Comparison of ENCODE assay signal across 19 cellular contexts in the genomic region with DNA sequence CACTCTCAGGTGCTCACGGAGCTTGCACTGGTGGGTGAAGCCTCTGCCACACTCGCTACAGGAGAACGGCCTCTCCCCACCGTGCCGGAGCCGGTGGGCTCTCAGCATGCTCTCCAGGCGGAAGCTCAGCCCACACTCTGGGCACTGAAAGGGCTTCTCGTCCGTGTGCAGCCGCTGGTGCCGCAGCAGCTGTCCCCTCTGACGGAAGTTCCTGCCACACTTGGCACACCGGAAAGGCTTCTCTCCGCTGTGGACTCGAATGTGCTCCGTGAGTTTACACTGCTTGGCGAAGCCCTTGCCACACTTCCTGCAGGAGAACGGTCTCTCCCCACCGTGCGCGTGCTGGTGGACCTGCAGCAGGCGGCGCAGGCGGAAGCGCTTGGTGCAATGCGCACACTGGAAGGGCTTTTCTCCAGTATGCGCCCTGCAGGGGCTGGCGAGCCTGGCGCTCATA. TPM values are rescaled to one million over a fixed set of nuclear protein-coding genes. Genes with fewer than 3 reads are reported as not detected.
DNase-seq lines count a peak whose midpoint lies in the region; ATAC-seq and TF ChIP-seq lines count a peak whose summit lies in the region.
"Had no signal": no experiment of that assay in that cellular context is flagged by ENCODE, and none has a peak within 500 bp of the region (broad histone marks: within the 10 kb centered on the region; RNA-seq: fewer than 3 reads in every experiment).

No MANE protein-coding gene starts in this region.

- H3K27me3 Mint-ChIP-seq in natural killer cell treated with Interleukin-12 subunit alpha and Interleukin-12 subunit beta and Interleukin-15 and Interleukin-18, amount 100 ng/mL, for 72 hours: no peaks in the 10 kb centered on the region
- no peaks in the 10 kb centered on the region for H3K27me3 Mint-ChIP-seq in natural killer cell (ENCODE audit: low read depth in 2 of 2)
- H3K27me3 Mint-ChIP-seq: activated CD4-positive, alpha-beta T cell treated with anti-CD3 and anti-CD28 coated beads, Interleukin-2, amount 10 ng/mL, durations not matched to agents 24 days and 14 days; activated naive CD4-positive, alpha-beta T cell treated with anti-CD3 and anti-CD28 coated beads, Interleukin-2, amount 10 ng/mL, durations not matched to agents 7 days and 5 days; central memory CD8-positive, alpha-beta T cell had no signal

- ATAC-seq in natural killer cell treated with Interleukin-12 subunit alpha and Interleukin-12 subunit beta and Interleukin-15 and Interleukin-18, amount 100 ng/mL, for 72 hours: peak; percentile 9 to 29
- ATAC-seq in natural killer cell (no peak), lower lobe of right lung (peak; percentile 16 to 32)

- no peak overlapping the region for H3K27ac ChIP-seq in lower lobe of right lung
- no peak overlapping the region for H3K27ac ChIP-seq in mammary epithelial cell (ENCODE audit: insufficient read depth, low read depth, low read length)
- H3K27ac ChIP-seq: A549, PC-9, SJSA1 had no signal

- CTCF ChIA-PET in mammary epithelial cell (lab: Charles Lee; ENCODE audit: low non-redundant PET): no interaction called here

- H3K27ac Mint-ChIP-seq in natural killer cell treated with Interleukin-12 subunit alpha and Interleukin-12 subunit beta and Interleukin-15 and Interleukin-18, amount 100 ng/mL, for 72 hours: no peak overlapping the region
- no peak overlapping the region for H3K27ac Mint-ChIP-seq in natural killer cell
- H3K27ac Mint-ChIP-seq: activated naive CD4-positive, alpha-beta T cell treated with anti-CD3 and anti-CD28 coated beads, Interleukin-2, amount 10 ng/mL, durations not matched to agents 7 days and 5 days had no signal

- no peaks in the 10 kb centered on the region for H3K27me3 ChIP-seq in lower lobe of right lung (ENCODE audit: low read depth)
- no peaks in the 10 kb centered on the region for H3K27me3 ChIP-seq in mammary epithelial cell (ENCODE audit: insufficient read depth, low read length)
- H3K27me3 ChIP-seq: SJSA1, tibial nerve had no signal

- BruUV-seq in mammary epithelial cell (replicated peaks; lab: Mats Ljungman, UMichigan): no TSS peak

- no peak overlapping the region for H3K4me2 ChIP-seq in mammary epithelial cell (ENCODE audit: insufficient read depth, low read depth, low read length)
- H3K4me2 ChIP-seq: A549, PC-9, smooth muscle cell had no signal

- dilution Hi-C loops in mammary epithelial cell (cut with HindIII; ENCODE audit: low sequenced_read_pairs): no loop called here

- H3K36me3 Mint-ChIP-seq in natural killer cell treated with Interleukin-12 subunit alpha and Interleukin-12 subunit beta and Interleukin-15 and Interleukin-18, amount 100 ng/mL, for 72 hours: no peaks in the 10 kb centered on the region
- H3K36me3 Mint-ChIP-seq in natural killer cell: no peaks in the 10 kb centered on the region

- H3K4me3 Mint-ChIP-seq in natural killer cell treated with Interleukin-12 subunit alpha and Interleukin-12 subunit beta and Interleukin-15 and Interleukin-18, amount 100 ng/mL, for 72 hours: no peak overlapping the region
- no peak overlapping the region for H3K4me3 Mint-ChIP-seq in natural killer cell
- H3K4me3 Mint-ChIP-seq: activated naive CD4-positive, alpha-beta T cell treated with anti-CD3 and anti-CD28 coated beads, Interleukin-2, amount 10 ng/mL, durations not matched to agents 7 days and 5 days had no signal

- no peaks in the 10 kb centered on the region for H4K20me1 ChIP-seq in mammary epithelial cell (ENCODE audit: insufficient read depth, low read length)

- TF ChIP-seq CTCF in natural killer cell (IDR thresholded peaks at IDR 0.05): no peak
- TF ChIP-seq CTCF in NB4 (IDR thresholded peaks at IDR 0.05; ENCODE audit: low read depth, low read length): no peak
- no peak for TF ChIP-seq CTCF in lower lobe of right lung (IDR thresholded peaks at IDR 0.05)
- TF ChIP-seq CTCF in mammary epithelial cell (conservative IDR thresholded peaks at IDR 0.05 in 1 of 2, IDR thresholded peaks at IDR 0.05 in 1 of 2; ENCODE audit: extremely low read depth in 1 of 2, insufficient read depth in 1 of 2, low read depth in 1 of 2, low read length in 2 of 2): no peak

- H3K36me3 ChIP-seq in lower lobe of right lung (peaks cover 43% of the 10 kb centered on the region), mammary epithelial cell (ENCODE audit: insufficient read depth, low read length) (peaks cover 10% of the 10 kb centered on the region)

- H3K79me2 ChIP-seq in mammary epithelial cell (ENCODE audit: insufficient read depth, low read length): peaks cover 9% of the 10 kb centered on the region

- H3K4me1 ChIP-seq in lower lobe of right lung (no peaks in the 10 kb centered on the region), mammary epithelial cell (ENCODE audit: insufficient read depth, low read length) (peaks cover 14% of the 10 kb centered on the region)
- H3K4me1 ChIP-seq: A549, SJSA1 had no signal

- H3K4me3 ChIP-seq in NB4 (ENCODE audit: low read depth, low read length) (peak overlapping the region; percentile 60), lower lobe of right lung (no peak overlapping the region), mammary epithelial cell (replicated peaks in 1 of 3; ENCODE audit: insufficient read depth in 1 of 3, low read depth in 2 of 3, low read length in 3 of 3) (no peak overlapping the region)
- H3K4me3 ChIP-seq: A549, PC-9, SJSA1, smooth muscle cell, tibial nerve had no signal

- H3K9me3 Mint-ChIP-seq in natural killer cell treated with Interleukin-12 subunit alpha and Interleukin-12 subunit beta and Interleukin-15 and Interleukin-18, amount 100 ng/mL, for 72 hours: no peaks in the 10 kb centered on the region
- no peaks in the 10 kb centered on the region for H3K9me3 Mint-ChIP-seq in natural killer cell
- H3K9me3 Mint-ChIP-seq: activated CD4-positive, alpha-beta T cell treated with anti-CD3 and anti-CD28 coated beads, Interleukin-2, amount 10 ng/mL, durations not matched to agents 24 days and 14 days; activated naive CD4-positive, alpha-beta T cell treated with anti-CD3 and anti-CD28 coated beads, Interleukin-2, amount 10 ng/mL, durations not matched to agents 7 days and 5 days; central memory CD8-positive, alpha-beta T cell had no signal

- in situ Hi-C loops in mammary epithelial cell (cut with MboI; ENCODE audit: low sequenced_read_pairs in 2 of 2): no loop called here

- no peak for DNase-seq in natural killer cell treated with Interleukin-12 subunit alpha and Interleukin-12 subunit beta and Interleukin-15 and Interleukin-18, amount 100 ng/mL, for 72 hours (ENCODE audit: low spot score)
- DNase-seq in natural killer cell (no peak), NB4 (ENCODE audit: low read depth) (peak; percentile 95), lower lobe of right lung (no peak), mammary epithelial cell (no peak), germinal center (ENCODE audit: low spot score) (no peak), H4 (ENCODE audit: low spot score) (no peak)
- no peak for DNase-seq in stimulated activated naive CD4-positive, alpha-beta T cell treated with Interleukin-2 at 50 U/mL for 16 hours (lab: John Stamatoyannopoulos, UW)
- DNase-seq: Calu3, NCI-H1048, NCI-H2029, PC-9 had no signal

- H3K4me1 Mint-ChIP-seq in natural killer cell treated with Interleukin-12 subunit alpha and Interleukin-12 subunit beta and Interleukin-15 and Interleukin-18, amount 100 ng/mL, for 72 hours (ENCODE audit: low read depth in 2 of 2): peaks cover 0 to 4% of the 10 kb centered on the region in 2 donors
- peaks cover 0 to 4% of the 10 kb centered on the region in 2 donors for H3K4me1 Mint-ChIP-seq in natural killer cell
- H3K4me1 Mint-ChIP-seq: central memory CD8-positive, alpha-beta T cell had no signal

- no peak overlapping the region for H3K9ac ChIP-seq in mammary epithelial cell (ENCODE audit: insufficient read depth, low read length)

- WGBS in mammary epithelial cell (ENCODE audit: low coverage, missing lambda C conversion rate): 100% methylated on average over 2 of the region's 29 CpGs

- H3K9me3 ChIP-seq in lower lobe of right lung: no peaks in the 10 kb centered on the region
- no peaks in the 10 kb centered on the region for H3K9me3 ChIP-seq in mammary epithelial cell (replicated peaks; ENCODE audit: insufficient read depth, low read length)
- H3K9me3 ChIP-seq: A549, SJSA1, tibial nerve had no signal

- H2AFZ ChIP-seq in mammary epithelial cell (ENCODE audit: low read depth, low read length): no peak overlapping the region
- H2AFZ ChIP-seq: PC-9 had no signal

- intact Hi-C loops in natural killer cell (cut with micrococcal nuclease) (no loop called here), lower lobe of right lung (cut with DNase I) (no loop called here), mammary epithelial cell (cut with micrococcal nuclease) (no loop called here)

- TF ChIP-seq POLR2A in NB4 (IDR thresholded peaks at IDR 0.05; ENCODE audit: extremely low read depth, insufficient read length): peak; percentile 67

RNA-seq across cellular contexts. Expression of a gene that starts 19.3 kb away (rescaled TPM):
- total RNA-seq in natural killer cell treated with Interleukin-12 subunit alpha and Interleukin-12 subunit beta and Interleukin-15 and Interleukin-18, amount 100 ng/mL, for 72 hours: 10 to 100 TPM in 1 of 2 donors, 1 to 10 TPM in 1; 7.8 to 10.8 TPM
- 1 to 10 TPM; 3.2 to 9.1 (median 4.6) TPM for total RNA-seq in natural killer cell
- total RNA-seq in lower lobe of right lung: 5.4 TPM
- total RNA-seq in mammary epithelial cell: 10 to 100 TPM in 1 of 2 donors, 1 to 10 TPM in 1; 5.3 to 15.7 TPM
- polyA plus RNA-seq in mammary epithelial cell: 3.8 TPM
- 3.3 TPM for polyA minus RNA-seq in mammary epithelial cell
- 1.4 and 3.0 TPM in 2 replicates for total RNA-seq in H4 (2014; rRNA removed; shearing (Covaris generic))

RNA-seq across cellular contexts. Expression of a gene that starts 42.9 kb away (rescaled TPM):
- total RNA-seq in natural killer cell treated with Interleukin-12 subunit alpha and Interleukin-12 subunit beta and Interleukin-15 and Interleukin-18, amount 100 ng/mL, for 72 hours: 100 to 1,000 TPM; 141 to 159 TPM
- total RNA-seq in natural killer cell (10 to 100 TPM; 54.0 to 82.0 (median 62.7) TPM), lower lobe of right lung (123 TPM), mammary epithelial cell (100 to 1,000 TPM; 175 to 189 TPM)
- 194 TPM for polyA plus RNA-seq in mammary epithelial cell
- 145 TPM for polyA minus RNA-seq in mammary epithelial cell
- 307 and 318 TPM in 2 replicates for total RNA-seq in H4 (2014; rRNA removed; shearing (Covaris generic))

RNA-seq across cellular contexts. Expression of a gene that starts 54.9 kb away (rescaled TPM):
- total RNA-seq in natural killer cell treated with Interleukin-12 subunit alpha and Interleukin-12 subunit beta and Interleukin-15 and Interleukin-18, amount 100 ng/mL, for 72 hours: 1 to 10 TPM in 1 of 2 donors, under 1 TPM in 1; 0.39 to 1.4 TPM
- total RNA-seq in natural killer cell: 1 to 10 TPM; 1.2 to 1.7 (median 1.4) TPM
- total RNA-seq in lower lobe of right lung: 1.2 TPM
- 1 to 10 TPM; 3.0 to 3.3 TPM for total RNA-seq in mammary epithelial cell
- polyA plus RNA-seq in mammary epithelial cell: 1.7 TPM
- polyA minus RNA-seq in mammary epithelial cell: 2.1 TPM
- 0.88 and 1.7 TPM in 2 replicates for total RNA-seq in H4 (2014; rRNA removed; shearing (Covaris generic))

Comparison
In these comparisons a context has a peak if more than half of its experiments do, and no peak if none do; other contexts are left out.
1. ATAC-seq: peak in natural killer cell treated with Interleukin-12 subunit alpha and Interleukin-12 subunit beta and Interleukin-15 and Interleukin-18, amount 100 ng/mL, for 72 hours (2 of 2) and lower lobe of right lung (2 of 2); none in natural killer cell (0 of 3).